In the genomic region with DNA sequence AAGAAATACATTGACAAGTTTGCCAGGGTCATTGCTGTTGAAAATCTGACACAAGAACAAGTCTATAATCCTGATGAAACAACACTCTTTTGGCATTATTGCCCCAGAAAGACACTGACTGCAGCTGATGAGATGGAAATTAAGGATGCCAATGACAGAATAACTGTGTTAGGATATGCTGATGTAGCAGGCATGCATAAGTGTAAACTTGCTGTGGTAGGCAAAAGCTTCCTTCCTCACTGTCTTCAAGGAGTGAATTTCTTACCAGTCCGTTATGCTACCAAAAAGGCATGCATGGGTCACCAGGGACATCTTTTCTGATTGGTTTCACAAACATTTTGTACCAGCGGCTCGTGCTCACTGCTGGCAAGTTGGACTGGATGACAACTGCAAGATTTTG, we compare ENCODE assay signal across 17 cellular contexts. TPM values are rescaled to one million over a fixed set of nuclear protein-coding genes. Genes with fewer than 3 reads are reported as not detected.
DNase-seq lines count a peak whose midpoint lies in the region; ATAC-seq, FAIRE-seq and TF ChIP-seq lines count a peak whose summit lies in the region.
"Had no signal": no experiment of that assay in that cellular context is flagged by ENCODE, and none has a peak within 500 bp of the region (broad histone marks: within the 10 kb centered on the region; RNA-seq: fewer than 3 reads in every experiment).

No MANE protein-coding gene starts in this region.

- H3K4me2 ChIP-seq in A549, result no peak overlapping the region

- POLR2A ChIA-PET in A549 (lab: Yijun Ruan, JAX), result no interaction called here

- CTCF ChIA-PET in A549 (lab: Yijun Ruan, JAX), result interaction anchor here (0.6 to 1.9 kb wide), 4 partner anchors 10 to 76 kb away, joined by 3 to 6 read pairs (median 4); a partner anchor contains a TSS

- H3K36me3 Mint-ChIP-seq in osteocyte (ENCODE audit: unreplicated experiment), result no peaks in the 10 kb centered on the region
- H3K36me3 Mint-ChIP-seq in glutamatergic neuron (ENCODE audit: unreplicated experiment), result no peaks in the 10 kb centered on the region
- H3K36me3 Mint-ChIP-seq: CD8-positive, alpha-beta T cell had no signal

- TF ChIP-seq POLR2A in A549 (IDR thresholded peaks at IDR 0.05; ENCODE audit: low read length), result no peak

- no peak for ATAC-seq in A549
- ATAC-seq: CD8-positive, alpha-beta T cell had no signal

- no peaks in the 10 kb centered on the region for H3K4me1 Mint-ChIP-seq in osteocyte (ENCODE audit: unreplicated experiment)
- no peaks in the 10 kb centered on the region for H3K4me1 Mint-ChIP-seq in glutamatergic neuron (ENCODE audit: low read depth, unreplicated experiment)
- H3K4me1 Mint-ChIP-seq: B cell had no signal

- TF ChIP-seq CTCF in A549 (IDR thresholded peaks at IDR 0.05) (no peak), osteocyte (IDR thresholded peaks at IDR 0.05) (no peak), glutamatergic neuron (IDR thresholded peaks at IDR 0.05; ENCODE audit: partially characterized antibody, unreplicated experiment) (no peak)

- no peak for TF ChIP-seq RAD21 in A549 (conservative IDR thresholded peaks at IDR 0.05 in 1 of 2, IDR thresholded peaks at IDR 0.05 in 1 of 2)

- H3K27ac ChIP-seq in A549, result no peak overlapping the region
- H3K27ac ChIP-seq: 22Rv1; BLaER1 treated with 17β-estradiol and CSF1 and Interleukin-3, amounts not matched to agents 10 nM and 100 nM; GM23248 had no signal

- H3K27ac Mint-ChIP-seq in osteocyte (ENCODE audit: unreplicated experiment) (no peak overlapping the region), glutamatergic neuron (ENCODE audit: unreplicated experiment) (no peak overlapping the region)
- H3K27ac Mint-ChIP-seq: B cell; CD8-positive, alpha-beta T cell had no signal

- H3K4me3 Mint-ChIP-seq in osteocyte (ENCODE audit: unreplicated experiment) (no peak overlapping the region), glutamatergic neuron (ENCODE audit: unreplicated experiment) (no peak overlapping the region)
- H3K4me3 Mint-ChIP-seq: B cell; CD8-positive, alpha-beta T cell had no signal

- peak; percentile 46 for FAIRE-seq in A549 (lab: Jason Lieb, UNC)
- peak; percentile 77 for FAIRE-seq in urothelium cell line (lab: Jason Lieb, UNC)
- FAIRE-seq: G401.6, GM12891 had no signal

- no peak for DNase-seq in A549 (ENCODE audit: low read depth in 1 of 2, low spot score in 1 of 2)
- DNase-seq in RPMI8226, result peak; percentile 44
- peak; percentile 17 for DNase-seq in osteocyte (ENCODE audit: extremely low spot score, unreplicated experiment)
- no peak for DNase-seq in urothelium cell line (ENCODE audit: low spot score)
- DNase-seq in ureter (ENCODE audit: low spot score), result no peak
- DNase-seq in glutamatergic neuron, result no peak
- DNase-seq in stimulated activated CD4-positive, alpha-beta T cell treated with anti-CD3 and anti-CD28 coated beads, Interleukin-2, amount 100 ng/mL, for 24 hours, result no peak
- DNase-seq: Calu3; CD8-positive, alpha-beta T cell; DMS53; GM23248; HCEC 1CT had no signal

- no peak overlapping the region for H3K4me3 ChIP-seq in A549
- H3K4me3 ChIP-seq: BLaER1 treated with 17β-estradiol and CSF1 and Interleukin-3, amounts not matched to agents 10 nM and 100 nM; GM23248 had no signal

- H3K9me3 Mint-ChIP-seq in osteocyte (ENCODE audit: unreplicated experiment) (no peaks in the 10 kb centered on the region), glutamatergic neuron (ENCODE audit: unreplicated experiment) (no peaks in the 10 kb centered on the region)
- H3K9me3 Mint-ChIP-seq: CD8-positive, alpha-beta T cell had no signal

- WGBS in A549 (ENCODE audit: missing lambda C conversion rate), result 72% methylated on average over 3 of the region's 3 CpGs

- H3K4me1 ChIP-seq in A549, result no peaks in the 10 kb centered on the region

- H3K27me3 Mint-ChIP-seq in osteocyte (ENCODE audit: unreplicated experiment) (peaks cover 2% of the 10 kb centered on the region), glutamatergic neuron (ENCODE audit: unreplicated experiment) (no peaks in the 10 kb centered on the region)
- H3K27me3 Mint-ChIP-seq: B cell had no signal

- no peak for TF ChIP-seq EP300 in A549 (IDR thresholded peaks at IDR 0.05)

- no peaks in the 10 kb centered on the region for H3K9me3 ChIP-seq in A549
- H3K9me3 ChIP-seq: BLaER1 treated with 17β-estradiol and CSF1 and Interleukin-3, amounts not matched to agents 10 nM and 100 nM had no signal

TF ChIP-seq in A549, 52 proteins besides CTCF, POLR2A, EP300 and RAD21:
- no peak for TF ChIP-seq KDM1A (IDR thresholded peaks at IDR 0.05; ENCODE audit: low read depth)
- TF ChIP-seq MAFK (IDR thresholded peaks at IDR 0.05; ENCODE audit: partially characterized antibody), result peak; percentile 60
TF ChIP-seq in A549: peak in this region for 1.

RNA-seq across cellular contexts. Expression of a gene that starts 10.5 kb away (rescaled TPM):
- polyA plus RNA-seq in A549 (2011; rRNA removed) (6.4 and 6.7 TPM in 2 replicates), A549 (2017; fragmentation: RNase III; extraction: RNeasy Plus Mini Kit Qiagen cat#74134 plus additional on column Dnase treatment) (1.5 to 2.4 TPM (median 2.3 TPM) in 3 replicates)
- 0.45 and 0.47 TPM in 2 replicates for polyA plus RNA-seq in A549 (2012; cell fraction: cytosol; rRNA removed)
- 0.32 and 0.35 TPM in 2 replicates for polyA plus RNA-seq in A549 (2012; cell fraction: nucleus; rRNA removed)
- polyA minus RNA-seq in A549 (2011; rRNA and poly(A)+ RNA removed), result 2.4 and 4.5 TPM in 2 replicates
- total RNA-seq in osteocyte (3.0 and 3.3 TPM in 2 replicates), ureter (3.6 TPM), glutamatergic neuron (ENCODE audit: unreplicated experiment) (34.3 TPM)

RNA-seq across cellular contexts. Expression of a gene that starts 20.9 kb away (rescaled TPM):
- polyA plus RNA-seq in A549 (2011; rRNA removed), result 27.3 and 30.6 TPM in 2 replicates
- 9.0 and 12.0 TPM in 2 replicates for polyA plus RNA-seq in A549 (2012; cell fraction: cytosol; rRNA removed)
- 12.9 and 16.4 TPM in 2 replicates for polyA plus RNA-seq in A549 (2012; cell fraction: nucleus; rRNA removed)
- 20.1 to 21.3 TPM (median 20.9 TPM) in 3 replicates for polyA plus RNA-seq in A549 (2017; fragmentation: RNase III; extraction: RNeasy Plus Mini Kit Qiagen cat#74134 plus additional on column Dnase treatment)
- polyA minus RNA-seq in A549 (2011; rRNA and poly(A)+ RNA removed), result 22.9 and 24.3 TPM in 2 replicates
- total RNA-seq in osteocyte, result 18.5 and 21.5 TPM in 2 replicates
- 10.8 TPM for total RNA-seq in ureter
- 19.4 TPM for total RNA-seq in glutamatergic neuron (ENCODE audit: unreplicated experiment)

Comparison
In these comparisons a context has a peak if more than half of its experiments do, and no peak if none do; other contexts are left out.
1. DNase-seq: peak in RPMI8226 (single experiment) and osteocyte (single experiment); none in A549 (0 of 2), urothelium cell line (single experiment), ureter (single experiment), glutamatergic neuron (single experiment) and stimulated activated CD4-positive, alpha-beta T cell treated with anti-CD3 and anti-CD28 coated beads, Interleukin-2, amount 100 ng/mL, for 24 hours (0 of 2).